ENCODE assay signal across 9 cellular contexts in genomic region chr1:109214695-109215623, GRCh38. TPM values are rescaled to one million over a fixed set of nuclear protein-coding genes. Genes with fewer than 3 reads are reported as not detected.
DNase-seq lines count a peak whose midpoint lies in the region; ATAC-seq, FAIRE-seq and TF ChIP-seq lines count a peak whose summit lies in the region.
"Had no signal": no experiment of that assay in that cellular context is flagged by ENCODE, and none has a peak within 500 bp of the region (broad histone marks: within the 10 kb centered on the region; RNA-seq: fewer than 3 reads in every experiment).

No MANE protein-coding gene starts in this region.

- H3K27me3 Mint-ChIP-seq in T-cell: no peaks in the 10 kb centered on the region

- TF ChIP-seq CTCF in NB4 (IDR thresholded peaks at IDR 0.05; ENCODE audit: low read depth, low read length) (no peak), bronchial epithelial cell (IDR thresholded peaks at IDR 0.05; ENCODE audit: insufficient read depth, low read length, severe bottlenecking) (no peak), kidney epithelial cell (IDR thresholded peaks at IDR 0.05; ENCODE audit: insufficient read depth, low read length, poor library complexity, severe bottlenecking) (no peak)

- DNase-seq in NCI-H1436 (lab: John Stamatoyannopoulos, UW) (peak; percentile 57), NCI-H1436 treated with DMSO at 0.1 percent for 48 hours (lab: John Stamatoyannopoulos, UW) (no peak), NB4 (ENCODE audit: low read depth) (peak; percentile 67), T-cell (peak in 2 of 34 experiments; percentile 9 to 16), bronchial epithelial cell (ENCODE audit: low read depth) (peak; percentile 76), kidney epithelial cell (ENCODE audit: low read depth) (peak; percentile 80)
- DNase-seq in stimulated activated CD4-positive, alpha-beta T cell treated with anti-CD3 and anti-CD28 coated beads, Interleukin-2, amount 100 ng/mL, for 4 hours (ENCODE audit: low read depth): peak; percentile 43

- peaks cover 14% of the 10 kb centered on the region for H3K36me3 Mint-ChIP-seq in T-cell

- peak overlapping the region; percentile 92 to 99 (median 98) for H3K4me3 Mint-ChIP-seq in T-cell

- H3K9me3 Mint-ChIP-seq in T-cell: no peaks in the 10 kb centered on the region

- H3K36me3 ChIP-seq in bronchial epithelial cell (ENCODE audit: control insufficient read depth, insufficient read depth, low read length): peaks cover 12% of the 10 kb centered on the region
- no peaks in the 10 kb centered on the region for H3K36me3 ChIP-seq in kidney epithelial cell (ENCODE audit: control insufficient read depth, insufficient read depth, low read length)

- peaks cover 36 to 41% (median 37%) of the 10 kb centered on the region in 3 donors for H3K4me1 Mint-ChIP-seq in T-cell

- TF ChIP-seq POLR2A in NB4 (IDR thresholded peaks at IDR 0.05; ENCODE audit: extremely low read depth, insufficient read length): no peak

- peak overlapping the region; percentile 96 to 97 for H3K27ac Mint-ChIP-seq in T-cell

- CTCF ChIA-PET in T-cell (lab: Charles Lee): interaction anchor here in 1 of 2 donors (0.6 to 1.7 kb wide), 6 partner anchors 9 to 1506 kb away, joined by 3 to 5 read pairs (median 3); partner anchors contain the start of gene GNAI3

- POLR2A ChIA-PET in T-cell (lab: Charles Lee): interaction anchor here (0.7 kb wide), 2 partner anchors 13 to 173 kb away, joined by 3 to 4 read pairs; no protein-coding TSS in a partner anchor

- peak in 1 of 4 experiments; percentile 13 for ATAC-seq in T-cell (replicated peaks in 1 of 4)
- no peak for ATAC-seq in GM19328 (IDR thresholded peaks at IDR 0.05; ENCODE audit: unreplicated experiment)

- FAIRE-seq in bronchial epithelial cell (lab: Jason Lieb, UNC): no peak
- FAIRE-seq: A204.1 had no signal

- no peaks in the 10 kb centered on the region for H3K27me3 ChIP-seq in bronchial epithelial cell (ENCODE audit: control insufficient read depth, insufficient read depth, low read length)
- no peaks in the 10 kb centered on the region for H3K27me3 ChIP-seq in kidney epithelial cell (ENCODE audit: control insufficient read depth, insufficient read depth, low read length)

- H3K4me3 ChIP-seq in NB4 (ENCODE audit: low read depth, low read length): peak overlapping the region; percentile 96
- peak overlapping the region; percentile 96 for H3K4me3 ChIP-seq in bronchial epithelial cell (ENCODE audit: low read depth, low read length)
- H3K4me3 ChIP-seq in kidney epithelial cell (ENCODE audit: low read depth, low read length): peak overlapping the region; percentile 98

RNA-seq across cellular contexts. Expression of gene SARS1, which starts 1.2 kb away (rescaled TPM):
- 100 to 1,000 TPM; 106 to 192 (median 173) TPM for total RNA-seq in T-cell
- total RNA-seq in bronchial epithelial cell: 521 and 572 TPM in 2 replicates
- 367 and 411 TPM in 2 replicates for total RNA-seq in kidney epithelial cell

RNA-seq across cellular contexts. Expression of gene CELSR2, which starts 34.4 kb away (rescaled TPM):
- total RNA-seq in T-cell: 1 to 10 TPM; 4.1 to 5.3 (median 4.7) TPM
- 9.2 and 30.6 TPM in 2 replicates for total RNA-seq in bronchial epithelial cell
- total RNA-seq in kidney epithelial cell: 18.1 and 19.4 TPM in 2 replicates
